In the genomic region with DNA sequence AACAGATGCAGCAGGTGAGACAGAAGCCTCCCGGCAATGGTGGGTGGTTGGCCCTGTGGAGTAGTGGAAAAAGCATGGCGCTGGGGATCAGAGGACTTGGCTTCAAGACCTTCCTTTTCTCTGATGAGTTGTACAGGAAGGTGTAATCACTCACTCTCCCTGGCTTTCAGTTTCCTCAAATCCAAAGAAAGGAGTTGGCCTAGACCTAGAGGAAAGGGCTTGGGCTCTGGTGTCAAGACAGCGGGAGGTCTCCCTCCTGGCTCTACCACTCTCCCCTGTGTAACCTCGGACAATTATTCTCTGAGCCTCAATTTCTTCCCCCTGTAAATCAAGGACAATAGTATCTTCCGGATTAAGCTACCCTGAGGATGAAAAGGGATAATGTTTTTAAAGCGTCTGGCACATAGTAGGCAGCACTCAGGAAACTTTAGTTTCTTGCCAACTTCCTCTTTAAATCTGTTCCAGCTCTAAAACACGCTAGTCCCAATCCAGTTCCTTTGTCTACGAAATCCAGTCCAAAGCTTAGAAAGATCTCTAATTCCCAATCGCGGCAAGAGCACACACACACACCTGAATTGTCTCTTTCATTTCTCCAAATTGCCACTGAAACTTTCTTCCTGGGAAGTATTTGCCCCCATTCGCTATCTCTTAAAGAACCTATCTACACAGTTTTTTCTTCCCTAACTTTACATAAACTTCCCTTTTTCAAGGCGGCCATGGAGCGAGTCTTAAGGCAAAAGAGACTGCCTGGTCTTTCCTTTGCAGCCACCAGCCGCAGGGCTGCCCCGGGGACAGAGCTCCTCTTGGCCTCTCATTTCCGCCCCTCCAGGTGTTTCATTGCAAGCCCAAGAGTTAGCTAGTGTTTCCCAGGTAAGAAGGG, we compare ENCODE assay signal across 9 cellular contexts. TPM values are rescaled to one million over a fixed set of nuclear protein-coding genes. Genes with fewer than 3 reads are reported as not detected.
DNase-seq lines count a peak whose midpoint lies in the region; ATAC-seq and TF ChIP-seq lines count a peak whose summit lies in the region.
"Had no signal": no experiment of that assay in that cellular context is flagged by ENCODE, and none has a peak within 500 bp of the region (broad histone marks: within the 10 kb centered on the region; RNA-seq: fewer than 3 reads in every experiment).

No MANE protein-coding gene starts in this region.

- intact Hi-C loops in gastrocnemius medialis (cut with DNase I; ENCODE audit: low total_unique reads), result no loop called here

- no peak overlapping the region for H3K9ac ChIP-seq in NT2/D1 (ENCODE audit: insufficient read length, low read depth)

- peak; percentile 74 to 91 for DNase-seq in HAP-1 (ENCODE audit: low spot score in 2 of 2)
- DNase-seq in NT2/D1 (ENCODE audit: low read depth, low spot score), result no peak
- peak; percentile 9 for DNase-seq in glomerular visceral epithelial cell (ENCODE audit: extremely low spot score)
- DNase-seq in gastrocnemius medialis, result no peak
- DNase-seq in GM19240 (ENCODE audit: insufficient read length, low spot score), result no peak
- DNase-seq in SIG-M5 treated with dmso at 0.1 percent for 504 hours (lab: John Stamatoyannopoulos, UW; ENCODE audit: unreplicated experiment), result no peak
- no peak for DNase-seq in stimulated activated CD4-positive, alpha-beta T cell treated with anti-CD3 and anti-CD28 coated beads, Interleukin-4, amount 100 ng/mL, for 24 hours
- DNase-seq: activated CD4-positive, alpha-beta T cell treated with anti-CD3 and anti-CD28 coated beads for 36 hours had no signal

- ATAC-seq in gastrocnemius medialis (peak in 1 of 2 donors; percentile 62), GM21825 (IDR thresholded peaks at IDR 0.05; ENCODE audit: unreplicated experiment) (no peak)
- ATAC-seq: activated CD4-positive, alpha-beta T cell treated with anti-CD3 and anti-CD28 coated beads for 36 hours had no signal

- H3K4me3 ChIP-seq in HAP-1 (peak overlapping the region; percentile 23), NT2/D1 (ENCODE audit: insufficient read length, low read depth) (peak overlapping the region; percentile 3), gastrocnemius medialis (peak overlapping the region; percentile 32 to 50 (median 36))

- no peak for TF ChIP-seq CTCF in gastrocnemius medialis (IDR thresholded peaks at IDR 0.05 in 4 of 5, conservative IDR thresholded peaks at IDR 0.05 in 1 of 5)

- in situ Hi-C loops in HAP-1 (cut with MboI; ENCODE audit: low sequenced_read_pairs) (no loop called here), gastrocnemius medialis (cut with MboI; ENCODE audit: low sequenced_read_pairs in 4 of 4) (no loop called here)

- H3K36me3 ChIP-seq in HAP-1 (replicated peaks) (no peaks in the 10 kb centered on the region), NT2/D1 (ENCODE audit: insufficient read depth, insufficient read length, low read length) (no peaks in the 10 kb centered on the region), gastrocnemius medialis (no peaks in the 10 kb centered on the region)

- H3K27me3 ChIP-seq in HAP-1 (ENCODE audit: low read depth) (no peaks in the 10 kb centered on the region), NT2/D1 (ENCODE audit: insufficient read depth, insufficient read length) (no peaks in the 10 kb centered on the region), gastrocnemius medialis (no peaks in the 10 kb centered on the region)

- no peak for TF ChIP-seq POLR2A in gastrocnemius medialis (IDR thresholded peaks at IDR 0.05)

- H3K9me3 ChIP-seq in HAP-1 (no peaks in the 10 kb centered on the region), NT2/D1 (ENCODE audit: insufficient read depth, low read length) (no peaks in the 10 kb centered on the region), gastrocnemius medialis (no peaks in the 10 kb centered on the region)

- no peak overlapping the region for H3K27ac ChIP-seq in gastrocnemius medialis

- H3K4me1 ChIP-seq in HAP-1, result peaks cover 40% of the 10 kb centered on the region
- no peaks in the 10 kb centered on the region for H3K4me1 ChIP-seq in NT2/D1 (ENCODE audit: insufficient read depth, insufficient read length)
- no peaks in the 10 kb centered on the region for H3K4me1 ChIP-seq in gastrocnemius medialis

RNA-seq across cellular contexts. Expression of gene GPC4, which starts 29.9 kb away (rescaled TPM):
- 10 to 100 TPM in 2 of 4 donors, 1 to 10 TPM in 2; 3.1 to 14.9 (median 9.6) TPM for total RNA-seq in gastrocnemius medialis
- total RNA-seq: activated CD4-positive, alpha-beta T cell treated with anti-CD3 and anti-CD28 coated beads for 36 hours had no signal

Comparison
In these comparisons a context has a peak if more than half of its experiments do, and no peak if none do; other contexts are left out.
1. DNase-seq: peak in HAP-1 (2 of 2) and glomerular visceral epithelial cell (single experiment); none in NT2/D1 (single experiment), gastrocnemius medialis (0 of 2), GM19240 (single experiment), SIG-M5 treated with dmso at 0.1 percent for 504 hours (single experiment) and stimulated activated CD4-positive, alpha-beta T cell treated with anti-CD3 and anti-CD28 coated beads, Interleukin-4, amount 100 ng/mL, for 24 hours (single experiment).
2. Peak in every context shown above with its lines, with median percentiles within 50 percentile points of each other: H3K4me3 ChIP-seq.